Comparison of ENCODE assay signal across 21 cellular contexts in genomic region chr21:41228006-41228370, GRCh38.
DNase-seq lines count a peak whose midpoint lies in the region; ATAC-seq lines count a peak whose summit lies in the region.
"Had no signal": no experiment of that assay in that cellular context is flagged by ENCODE, and none has a peak within 500 bp of the region (broad histone marks: within the 10 kb centered on the region; RNA-seq: fewer than 3 reads in every experiment).

No MANE protein-coding gene starts in this region.

- peaks cover 2% of the 10 kb centered on the region for H3K4me1 ChIP-seq in right cardiac atrium (ENCODE audit: control insufficient read depth, insufficient read depth, low read length)
- H3K4me1 ChIP-seq: lower lobe of right lung had no signal

- WGBS in right cardiac atrium, result 72% methylated on average over 5 of the region's 5 CpGs

- H3K9me3 Mint-ChIP-seq in activated naive CD4-positive, alpha-beta T cell treated with anti-CD3 and anti-CD28 coated beads, Interleukin-2, amount 50 U/mL, for 72 hours, result no peaks in the 10 kb centered on the region
- peaks cover 4 to 6% of the 10 kb centered on the region in 2 donors for H3K9me3 Mint-ChIP-seq in stimulated activated naive B cell treated with anti-CD40 and anti-IgM and Interleukin-4, amounts not matched to agents 10 μg/mL and 1 μg/mL and 100 μg/mL, for 72 hours
- peaks cover 3% of the 10 kb centered on the region for H3K9me3 Mint-ChIP-seq in stimulated activated effector memory CD8-positive, alpha-beta T cell treated with anti-CD3 and anti-CD28 coated beads, Interleukin-12 subunit alpha, Interleukin-12 subunit beta, amount 100 ng/mL, for 72 hours
- H3K9me3 Mint-ChIP-seq: activated naive CD4-positive, alpha-beta T cell treated with anti-CD3 and anti-CD28 coated beads, Interleukin-2, amount 10 ng/mL, durations not matched to agents 7 days and 5 days; activated T-cell treated with anti-CD3 and anti-CD28 coated beads, Interleukin-2, amount 50 U/mL, for 4 hours; central memory CD8-positive, alpha-beta T cell had no signal

- H3K4me1 Mint-ChIP-seq in stimulated activated naive B cell treated with anti-CD40 and anti-IgM and Interleukin-4, amounts not matched to agents 10 μg/mL and 1 μg/mL and 100 μg/mL, for 72 hours, result peaks cover 44 to 67% of the 10 kb centered on the region in 2 donors
- H3K4me1 Mint-ChIP-seq in stimulated activated effector memory CD8-positive, alpha-beta T cell treated with anti-CD3 and anti-CD28 coated beads, Interleukin-12 subunit alpha, Interleukin-12 subunit beta, amount 100 ng/mL, for 72 hours, result no peaks in the 10 kb centered on the region
- H3K4me1 Mint-ChIP-seq: central memory CD8-positive, alpha-beta T cell had no signal

- DNase-seq in activated naive CD4-positive, alpha-beta T cell treated with anti-CD3 and anti-CD28 coated beads, Interleukin-2, amount 50 U/mL, for 72 hours (ENCODE audit: low spot score in 2 of 2), result no peak
- DNase-seq in activated naive CD4-positive, alpha-beta T cell treated with Interleukin-2 at 50 U/mL for 16 hours, result no peak
- DNase-seq in OCI-M1 (lab: John Stamatoyannopoulos, UW) (peak; percentile 5), right cardiac atrium (no peak)
- peak; percentile 9 for DNase-seq in stimulated activated naive B cell treated with anti-CD40 and anti-IgM and Interleukin-4, amounts not matched to agents 10 μg/mL and 1 μg/mL and 100 μg/mL, for 72 hours
- DNase-seq in stimulated activated effector memory CD8-positive, alpha-beta T cell treated with anti-CD3 and anti-CD28 coated beads, Interleukin-12 subunit alpha, Interleukin-12 subunit beta, amount 100 ng/mL, for 72 hours (ENCODE audit: low spot score in 2 of 2), result no peak
- DNase-seq: activated naive CD4-positive, alpha-beta T cell treated with anti-CD3 and anti-CD28 coated beads, Interleukin-2, amount 10 ng/mL, durations not matched to agents 7 days and 5 days; activated T-cell treated with anti-CD3 and anti-CD28 coated beads, Interleukin-2, amount 50 U/mL, for 4 hours; heart left ventricle; lower lobe of right lung; NCI-H1436; NCI-H524 treated with DMSO at 0.1 percent for 48 hours; retina; substantia nigra; T1000 had no signal

- H3K4me3 Mint-ChIP-seq in stimulated activated naive B cell treated with anti-CD40 and anti-IgM and Interleukin-4, amounts not matched to agents 10 μg/mL and 1 μg/mL and 100 μg/mL, for 72 hours, result peak overlapping the region; percentile 12 to 56
- H3K4me3 Mint-ChIP-seq in stimulated activated effector memory CD8-positive, alpha-beta T cell treated with anti-CD3 and anti-CD28 coated beads, Interleukin-12 subunit alpha, Interleukin-12 subunit beta, amount 100 ng/mL, for 72 hours, result no peak overlapping the region
- H3K4me3 Mint-ChIP-seq: activated naive CD4-positive, alpha-beta T cell treated with anti-CD3 and anti-CD28 coated beads, Interleukin-2, amount 10 ng/mL, durations not matched to agents 7 days and 5 days; activated T-cell treated with anti-CD3 and anti-CD28 coated beads, Interleukin-2, amount 50 U/mL, for 4 hours; central memory CD8-positive, alpha-beta T cell; WTC11 had no signal

- no peaks in the 10 kb centered on the region for H3K27me3 ChIP-seq in right cardiac atrium (ENCODE audit: control insufficient read depth, insufficient read depth)
- H3K27me3 ChIP-seq: BLaER1 treated with 17β-estradiol and CSF1 and Interleukin-3, amounts not matched to agents 10 nM and 100 nM; heart left ventricle had no signal

- H3K27ac ChIP-seq in right cardiac atrium (ENCODE audit: low read length), result no peak overlapping the region
- H3K27ac ChIP-seq: BLaER1 treated with 17β-estradiol and CSF1 and Interleukin-3, amounts not matched to agents 10 nM and 100 nM; epithelial cell of prostate; heart left ventricle; lower lobe of right lung had no signal

- intact Hi-C loops in right cardiac atrium (cut with DNase I), result no loop called here

- peaks cover 0 to 8% of the 10 kb centered on the region in 2 donors for H3K36me3 Mint-ChIP-seq in activated naive CD4-positive, alpha-beta T cell treated with anti-CD3 and anti-CD28 coated beads, Interleukin-2, amount 50 U/mL, for 72 hours
- H3K36me3 Mint-ChIP-seq in stimulated activated naive B cell treated with anti-CD40 and anti-IgM and Interleukin-4, amounts not matched to agents 10 μg/mL and 1 μg/mL and 100 μg/mL, for 72 hours, result peaks cover 9 to 10% of the 10 kb centered on the region in 2 donors
- no peaks in the 10 kb centered on the region for H3K36me3 Mint-ChIP-seq in stimulated activated effector memory CD8-positive, alpha-beta T cell treated with anti-CD3 and anti-CD28 coated beads, Interleukin-12 subunit alpha, Interleukin-12 subunit beta, amount 100 ng/mL, for 72 hours
- H3K36me3 Mint-ChIP-seq: activated naive CD4-positive, alpha-beta T cell treated with anti-CD3 and anti-CD28 coated beads, Interleukin-2, amount 10 ng/mL, durations not matched to agents 7 days and 5 days had no signal

- peak overlapping the region in 1 of 2 donors; percentile 4 for H3K27ac Mint-ChIP-seq in activated naive CD4-positive, alpha-beta T cell treated with anti-CD3 and anti-CD28 coated beads, Interleukin-2, amount 50 U/mL, for 72 hours
- peak overlapping the region; percentile 91 for H3K27ac Mint-ChIP-seq in stimulated activated naive B cell treated with anti-CD40 and anti-IgM and Interleukin-4, amounts not matched to agents 10 μg/mL and 1 μg/mL and 100 μg/mL, for 72 hours
- no peak overlapping the region for H3K27ac Mint-ChIP-seq in stimulated activated effector memory CD8-positive, alpha-beta T cell treated with anti-CD3 and anti-CD28 coated beads, Interleukin-12 subunit alpha, Interleukin-12 subunit beta, amount 100 ng/mL, for 72 hours
- H3K27ac Mint-ChIP-seq: activated naive CD4-positive, alpha-beta T cell treated with anti-CD3 and anti-CD28 coated beads, Interleukin-2, amount 10 ng/mL, durations not matched to agents 7 days and 5 days; WTC11 had no signal

- no peak overlapping the region for H3K4me3 ChIP-seq in right cardiac atrium (ENCODE audit: low read length)
- H3K4me3 ChIP-seq: BLaER1 treated with 17β-estradiol and CSF1 and Interleukin-3, amounts not matched to agents 10 nM and 100 nM; heart left ventricle; lower lobe of right lung had no signal

- no peaks in the 10 kb centered on the region for H3K9me3 ChIP-seq in right cardiac atrium (ENCODE audit: control insufficient read depth, low read length)
- H3K9me3 ChIP-seq: BLaER1 treated with 17β-estradiol and CSF1 and Interleukin-3, amounts not matched to agents 10 nM and 100 nM; heart left ventricle; lower lobe of right lung had no signal

- ATAC-seq in activated naive CD4-positive, alpha-beta T cell treated with anti-CD3 and anti-CD28 coated beads, Interleukin-2, amount 50 U/mL, for 72 hours, result peak; percentile 29 to 51
- peak; percentile 5 to 9 for ATAC-seq in right cardiac atrium
- peak; percentile 44 to 57 for ATAC-seq in stimulated activated naive B cell treated with anti-CD40 and anti-IgM and Interleukin-4, amounts not matched to agents 10 μg/mL and 1 μg/mL and 100 μg/mL, for 72 hours (replicated peaks)
- ATAC-seq in stimulated activated effector memory CD8-positive, alpha-beta T cell treated with anti-CD3 and anti-CD28 coated beads, Interleukin-12 subunit alpha, Interleukin-12 subunit beta, amount 100 ng/mL, for 72 hours, result no peak
- ATAC-seq in GM18502 (IDR thresholded peaks at IDR 0.05; ENCODE audit: poor library complexity, unreplicated experiment), result no peak
- no peak for ATAC-seq in GM18520 (IDR thresholded peaks at IDR 0.05; ENCODE audit: unreplicated experiment)
- ATAC-seq: lower lobe of right lung, WTC11 had no signal

- peaks cover 0 to 9% of the 10 kb centered on the region in 2 donors for H3K27me3 Mint-ChIP-seq in stimulated activated naive B cell treated with anti-CD40 and anti-IgM and Interleukin-4, amounts not matched to agents 10 μg/mL and 1 μg/mL and 100 μg/mL, for 72 hours

Comparison
In these comparisons a context has a peak if more than half of its experiments do, and no peak if none do; other contexts are left out.
1. ATAC-seq: peak in activated naive CD4-positive, alpha-beta T cell treated with anti-CD3 and anti-CD28 coated beads, Interleukin-2, amount 50 U/mL, for 72 hours (2 of 2), right cardiac atrium (2 of 2) and stimulated activated naive B cell treated with anti-CD40 and anti-IgM and Interleukin-4, amounts not matched to agents 10 μg/mL and 1 μg/mL and 100 μg/mL, for 72 hours (2 of 2); none in stimulated activated effector memory CD8-positive, alpha-beta T cell treated with anti-CD3 and anti-CD28 coated beads, Interleukin-12 subunit alpha, Interleukin-12 subunit beta, amount 100 ng/mL, for 72 hours (single experiment), GM18502 (single experiment) and GM18520 (single experiment).
2. DNase-seq: peak in OCI-M1 (single experiment) and stimulated activated naive B cell treated with anti-CD40 and anti-IgM and Interleukin-4, amounts not matched to agents 10 μg/mL and 1 μg/mL and 100 μg/mL, for 72 hours (single experiment); none in activated naive CD4-positive, alpha-beta T cell treated with anti-CD3 and anti-CD28 coated beads, Interleukin-2, amount 50 U/mL, for 72 hours (0 of 2), activated naive CD4-positive, alpha-beta T cell treated with Interleukin-2 at 50 U/mL for 16 hours (single experiment), right cardiac atrium (0 of 3) and stimulated activated effector memory CD8-positive, alpha-beta T cell treated with anti-CD3 and anti-CD28 coated beads, Interleukin-12 subunit alpha, Interleukin-12 subunit beta, amount 100 ng/mL, for 72 hours (0 of 2).